In genomic region chr20:31822421-31823330, GRCh38 we compare ENCODE assay signal across 1 cellular context.
TF ChIP-seq lines count a peak whose summit lies in the region.

No MANE protein-coding gene starts in this region.

TF ChIP-seq in neural cell, 6 proteins besides CTCF, POLR2A, EP300 and RAD21 (continued from another document):
- TF ChIP-seq REST (IDR thresholded peaks at IDR 0.05; ENCODE audit: borderline replicate concordance) (no peak), EZH2 (IDR thresholded peaks at IDR 0.05; ENCODE audit: borderline replicate concordance, insufficient read depth, low read length, poor library complexity, severe bottlenecking) (no peak)
